8 cellular contexts compared by ENCODE assay signal in the genomic region with DNA sequence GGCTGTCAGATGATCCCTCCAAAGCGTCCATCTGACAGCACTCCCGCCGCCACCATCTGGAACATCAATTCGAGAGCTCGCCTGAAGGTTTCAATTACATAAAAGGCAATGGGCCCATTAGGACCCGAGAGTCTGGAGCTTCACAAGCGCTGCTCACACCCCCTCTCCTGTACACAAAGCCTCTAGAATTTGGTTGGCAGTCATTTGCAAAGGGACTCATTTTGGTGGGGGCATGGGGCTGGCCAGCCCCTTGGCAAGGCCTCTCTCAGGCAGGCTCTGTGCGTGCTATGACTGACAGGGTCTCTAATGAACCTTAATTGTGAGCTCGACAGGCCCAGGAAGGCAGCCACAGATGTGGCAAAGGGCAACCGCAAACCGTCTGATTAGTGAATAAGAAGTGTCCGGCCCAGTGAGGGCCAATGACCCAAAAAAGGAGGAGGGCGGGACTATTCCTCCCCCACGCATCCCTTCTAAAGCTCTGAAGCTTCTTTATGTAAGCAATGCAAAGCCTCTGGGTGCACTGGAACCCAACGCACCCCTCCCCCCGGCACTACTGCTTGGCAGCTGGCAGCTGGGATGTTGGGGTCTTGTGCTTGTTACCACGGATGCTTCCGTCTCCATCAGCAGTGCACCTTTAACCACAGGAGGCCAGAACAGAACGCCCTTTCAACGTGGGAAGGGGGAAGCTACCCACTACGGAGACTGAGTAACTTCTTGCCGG.
DNase-seq lines count a peak whose midpoint lies in the region; ATAC-seq and TF ChIP-seq lines count a peak whose summit lies in the region.
"Had no signal": no experiment of that assay in that cellular context is flagged by ENCODE, and none has a peak within 500 bp of the region (broad histone marks: within the 10 kb centered on the region; RNA-seq: fewer than 3 reads in every experiment).

No MANE protein-coding gene starts in this region.

- no peak overlapping the region for H3K4me3 Mint-ChIP-seq in stimulated activated naive CD8-positive, alpha-beta T cell treated with anti-CD3 and anti-CD28 coated beads, Interleukin-15, amount 100 ng/mL, for 72 hours

- peaks cover 59% of the 10 kb centered on the region for H3K79me2 ChIP-seq in MM.1S (ENCODE audit: low read length)

- H3K4me1 ChIP-seq in heart right ventricle: peaks cover 22 to 83% (median 59%) of the 10 kb centered on the region in 9 donors
- H3K4me1 ChIP-seq in MM.1S (ENCODE audit: low read length): no peaks in the 10 kb centered on the region

- intact Hi-C loops in heart right ventricle (cut with DNase I): no loop called here

- peak overlapping the region in 1 of 2 donors; percentile 36 for H3K27ac Mint-ChIP-seq in stimulated activated naive CD8-positive, alpha-beta T cell treated with anti-CD3 and anti-CD28 coated beads, Interleukin-15, amount 100 ng/mL, for 72 hours

- DNase-seq in Jurkat, Clone E6-1 (ENCODE audit: low read depth, low spot score): peak; percentile 96
- DNase-seq in heart right ventricle (no peak), MM.1S (no peak), iPS-NIHi11 (ENCODE audit: low spot score) (no peak), left lobe of liver (ENCODE audit: low spot score) (no peak)
- DNase-seq in stimulated activated naive CD8-positive, alpha-beta T cell treated with anti-CD3 and anti-CD28 coated beads, Interleukin-15, amount 100 ng/mL, for 72 hours: no peak

- no peak; the same call in 2 of the 3 replicates for ATAC-seq in SK-N-SH treated with all-trans-retinoic acid at 6 μM for 48 hours
- peak in 5 of 8 donors; percentile 18 to 36 (median 25) for ATAC-seq in heart right ventricle
- ATAC-seq in stimulated activated naive CD8-positive, alpha-beta T cell treated with anti-CD3 and anti-CD28 coated beads, Interleukin-15, amount 100 ng/mL, for 72 hours: peak; percentile 33
- no peak for ATAC-seq in left lobe of liver

- TF ChIP-seq CTCF in heart right ventricle (IDR thresholded peaks at IDR 0.05) (no peak), MM.1S (IDR thresholded peaks at IDR 0.05; ENCODE audit: low read length) (no peak)

- no peaks in the 10 kb centered on the region for H3K9me3 ChIP-seq in heart right ventricle
- no peaks in the 10 kb centered on the region for H3K9me3 ChIP-seq in MM.1S (replicated peaks; ENCODE audit: insufficient read depth, low read length)
- H3K9me3 ChIP-seq: thoracic aorta had no signal

- H3K36me3 ChIP-seq in heart right ventricle: peaks cover 0 to 68% (median 0%) of the 10 kb centered on the region in 9 donors
- no peaks in the 10 kb centered on the region for H3K36me3 ChIP-seq in MM.1S (replicated peaks; ENCODE audit: insufficient read depth, low read length)
- H3K36me3 ChIP-seq: thoracic aorta had no signal

- no peaks in the 10 kb centered on the region for H3K9me3 Mint-ChIP-seq in stimulated activated naive CD8-positive, alpha-beta T cell treated with anti-CD3 and anti-CD28 coated beads, Interleukin-15, amount 100 ng/mL, for 72 hours

- H3K4me3 ChIP-seq in Jurkat, Clone E6-1 (ENCODE audit: low read length): peak overlapping the region; percentile 23
- no peak overlapping the region for H3K4me3 ChIP-seq in heart right ventricle
- no peak overlapping the region for H3K4me3 ChIP-seq in MM.1S (ENCODE audit: low read length)
- H3K4me3 ChIP-seq: thoracic aorta had no signal

- H3K27me3 Mint-ChIP-seq in stimulated activated naive CD8-positive, alpha-beta T cell treated with anti-CD3 and anti-CD28 coated beads, Interleukin-15, amount 100 ng/mL, for 72 hours: no peaks in the 10 kb centered on the region

- H2AFZ ChIP-seq in MM.1S (ENCODE audit: low read length): no peak overlapping the region

- H3F3A ChIP-seq in MM.1S (ENCODE audit: insufficient read depth, low read length): no peaks in the 10 kb centered on the region

- H3K27me3 ChIP-seq in heart right ventricle (no peaks in the 10 kb centered on the region), MM.1S (replicated peaks; ENCODE audit: insufficient read depth, low read length) (no peaks in the 10 kb centered on the region)

- H3K27ac ChIP-seq in heart right ventricle (peak overlapping the region in 7 of 10 donors; percentile 3 to 62 (median 48)), MM.1S (ENCODE audit: low read length) (no peak overlapping the region)

- H4K20me1 ChIP-seq in MM.1S (ENCODE audit: insufficient read depth, low read length): no peaks in the 10 kb centered on the region

- H3K9ac ChIP-seq in MM.1S (ENCODE audit: low read length): no peak overlapping the region

- H3K4me2 ChIP-seq in MM.1S (ENCODE audit: low read depth, low read length): no peak overlapping the region

- H3K4me1 Mint-ChIP-seq in stimulated activated naive CD8-positive, alpha-beta T cell treated with anti-CD3 and anti-CD28 coated beads, Interleukin-15, amount 100 ng/mL, for 72 hours: peaks cover 89% of the 10 kb centered on the region

- 68 to 69% methylated on average over 22 of the region's 22 CpGs for WGBS in heart right ventricle, 2 donors

- H3K9me2 ChIP-seq in MM.1S (replicated peaks; ENCODE audit: insufficient read depth, low read length): no peaks in the 10 kb centered on the region

TF ChIP-seq in SK-N-SH treated with all-trans-retinoic acid at 6 μM for 48 hours, 23 proteins besides CTCF, POLR2A, EP300 and RAD21:
- TF ChIP-seq GLIS3 (CRISPR knock-in tag; IDR thresholded peaks at IDR 0.05): no peak
- peak; percentile 43; the same call in 1 of the 2 replicates for TF ChIP-seq TCF4 (CRISPR knock-in tag; IDR thresholded peaks at IDR 0.05; ENCODE audit: borderline replicate concordance)
- TF ChIP-seq ZNF8 (CRISPR knock-in tag; IDR thresholded peaks at IDR 0.05): no peak
- TF ChIP-seq ZC3H10 (CRISPR knock-in tag; IDR thresholded peaks at IDR 0.05): no peak
- TF ChIP-seq OSR1 (CRISPR knock-in tag; IDR thresholded peaks at IDR 0.05): no peak

Comparison
In these comparisons a context has a peak if more than half of its experiments do, and no peak if none do; other contexts are left out.
1. ATAC-seq: peak in heart right ventricle (5 of 8) and stimulated activated naive CD8-positive, alpha-beta T cell treated with anti-CD3 and anti-CD28 coated beads, Interleukin-15, amount 100 ng/mL, for 72 hours (single experiment); none in SK-N-SH treated with all-trans-retinoic acid at 6 μM for 48 hours (single experiment) and left lobe of liver (single experiment).